Comparison of ENCODE assay signal across 1 cellular context in the genomic region with DNA sequence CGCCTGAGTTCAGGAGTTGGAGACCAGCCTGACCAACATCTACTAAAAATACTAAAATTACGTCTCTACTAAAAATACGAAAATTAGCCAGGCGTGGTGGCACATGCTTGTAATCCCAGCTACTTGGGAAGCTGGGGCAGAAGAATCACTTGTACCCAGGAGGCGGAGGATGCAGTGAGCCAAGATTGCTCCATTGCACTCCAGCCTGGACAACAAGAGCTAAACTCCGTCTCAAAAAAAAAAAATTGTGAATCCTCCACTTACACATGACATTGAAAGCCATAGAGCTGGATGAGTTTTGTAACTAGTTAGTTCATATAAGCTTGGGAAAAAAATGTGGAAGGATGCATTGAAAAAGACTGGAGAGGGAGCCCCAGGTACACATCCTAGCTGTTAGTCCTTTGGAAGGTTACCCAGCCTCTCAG.
TF ChIP-seq lines count a peak whose summit lies in the region.

No MANE protein-coding gene starts in this region.

TF ChIP-seq in K562, 482 proteins besides CTCF, POLR2A, EP300 and RAD21 (continues in another document):
- 0 out of 2 replicates have a peak, but pooled peaks have one; percentile 27 for TF ChIP-seq BCL6 (CRISPR knock-in tag; IDR thresholded peaks at IDR 0.05)
- no peak for TF ChIP-seq RB1 (IDR thresholded peaks at IDR 0.05; ENCODE audit: low read depth)
- peak; percentile 11 for TF ChIP-seq POLR2B (IDR thresholded peaks at IDR 0.05; ENCODE audit: low read depth, partially characterized antibody)
- TF ChIP-seq, protein P1, sequence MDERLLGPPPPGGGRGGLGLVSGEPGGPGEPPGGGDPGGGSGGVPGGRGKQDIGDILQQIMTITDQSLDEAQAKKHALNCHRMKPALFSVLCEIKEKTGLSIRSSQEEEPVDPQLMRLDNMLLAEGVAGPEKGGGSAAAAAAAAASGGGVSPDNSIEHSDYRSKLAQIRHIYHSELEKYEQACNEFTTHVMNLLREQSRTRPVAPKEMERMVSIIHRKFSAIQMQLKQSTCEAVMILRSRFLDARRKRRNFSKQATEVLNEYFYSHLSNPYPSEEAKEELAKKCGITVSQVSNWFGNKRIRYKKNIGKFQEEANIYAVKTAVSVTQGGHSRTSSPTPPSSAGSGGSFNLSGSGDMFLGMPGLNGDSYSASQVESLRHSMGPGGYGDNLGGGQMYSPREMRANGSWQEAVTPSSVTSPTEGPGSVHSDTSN (CRISPR knock-in tag; IDR thresholded peaks at IDR 0.05; ENCODE audit: low read depth): no peak
- TF ChIP-seq, protein P1 (tag; conservative IDR thresholded peaks at IDR 0.05; ENCODE audit: low read depth): no peak
- TF ChIP-seq ZNF644 (tag; IDR thresholded peaks at IDR 0.05; ENCODE audit: low read depth): no peak
- no peak for TF ChIP-seq KAT2B (IDR thresholded peaks at IDR 0.05; ENCODE audit: low read depth, low read length)
- TF ChIP-seq ZNF584 (CRISPR knock-in tag; IDR thresholded peaks at IDR 0.05; ENCODE audit: low read depth): 0 out of 2 replicates have a peak, but pooled peaks have one; percentile 73
- TF ChIP-seq SIN3A (IDR thresholded peaks at IDR 0.05; ENCODE audit: borderline replicate concordance in 2 of 2, control insufficient read depth in 1 of 2, low read depth in 2 of 2, low read length in 2 of 2): 0 out of 4 replicates have a peak, but pooled peaks of 1 of the 2 experiments have one; percentile 9
- TF ChIP-seq, protein P2, sequence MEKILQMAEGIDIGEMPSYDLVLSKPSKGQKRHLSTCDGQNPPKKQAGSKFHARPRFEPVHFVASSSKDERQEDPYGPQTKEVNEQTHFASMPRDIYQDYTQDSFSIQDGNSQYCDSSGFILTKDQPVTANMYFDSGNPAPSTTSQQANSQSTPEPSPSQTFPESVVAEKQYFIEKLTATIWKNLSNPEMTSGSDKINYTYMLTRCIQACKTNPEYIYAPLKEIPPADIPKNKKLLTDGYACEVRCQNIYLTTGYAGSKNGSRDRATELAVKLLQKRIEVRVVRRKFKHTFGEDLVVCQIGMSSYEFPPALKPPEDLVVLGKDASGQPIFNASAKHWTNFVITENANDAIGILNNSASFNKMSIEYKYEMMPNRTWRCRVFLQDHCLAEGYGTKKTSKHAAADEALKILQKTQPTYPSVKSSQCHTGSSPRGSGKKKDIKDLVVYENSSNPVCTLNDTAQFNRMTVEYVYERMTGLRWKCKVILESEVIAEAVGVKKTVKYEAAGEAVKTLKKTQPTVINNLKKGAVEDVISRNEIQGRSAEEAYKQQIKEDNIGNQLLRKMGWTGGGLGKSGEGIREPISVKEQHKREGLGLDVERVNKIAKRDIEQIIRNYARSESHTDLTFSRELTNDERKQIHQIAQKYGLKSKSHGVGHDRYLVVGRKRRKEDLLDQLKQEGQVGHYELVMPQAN (IDR thresholded peaks at IDR 0.05; ENCODE audit: borderline replicate concordance): 0 out of 2 replicates have a peak, but pooled peaks have one; percentile 44
- peak; percentile 57; the same call in 1 of the 2 replicates for TF ChIP-seq TAF7 (tag; IDR thresholded peaks at IDR 0.05)
- TF ChIP-seq TAL1 (IDR thresholded peaks at IDR 0.05): 0 out of 2 replicates have a peak, but pooled peaks have one; percentile 6
- no peak for TF ChIP-seq ZNF175 (CRISPR knock-in tag; IDR thresholded peaks at IDR 0.05; ENCODE audit: low read depth)
- TF ChIP-seq NFATC3 (IDR thresholded peaks at IDR 0.05): 0 out of 2 replicates have a peak, but pooled peaks have one; percentile 14
- TF ChIP-seq, protein P3, sequence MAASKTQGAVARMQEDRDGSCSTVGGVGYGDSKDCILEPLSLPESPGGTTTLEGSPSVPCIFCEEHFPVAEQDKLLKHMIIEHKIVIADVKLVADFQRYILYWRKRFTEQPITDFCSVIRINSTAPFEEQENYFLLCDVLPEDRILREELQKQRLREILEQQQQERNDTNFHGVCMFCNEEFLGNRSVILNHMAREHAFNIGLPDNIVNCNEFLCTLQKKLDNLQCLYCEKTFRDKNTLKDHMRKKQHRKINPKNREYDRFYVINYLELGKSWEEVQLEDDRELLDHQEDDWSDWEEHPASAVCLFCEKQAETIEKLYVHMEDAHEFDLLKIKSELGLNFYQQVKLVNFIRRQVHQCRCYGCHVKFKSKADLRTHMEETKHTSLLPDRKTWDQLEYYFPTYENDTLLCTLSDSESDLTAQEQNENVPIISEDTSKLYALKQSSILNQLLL (CRISPR knock-in tag; IDR thresholded peaks at IDR 0.05; ENCODE audit: borderline replicate concordance): no peak
- TF ChIP-seq, protein P4, sequence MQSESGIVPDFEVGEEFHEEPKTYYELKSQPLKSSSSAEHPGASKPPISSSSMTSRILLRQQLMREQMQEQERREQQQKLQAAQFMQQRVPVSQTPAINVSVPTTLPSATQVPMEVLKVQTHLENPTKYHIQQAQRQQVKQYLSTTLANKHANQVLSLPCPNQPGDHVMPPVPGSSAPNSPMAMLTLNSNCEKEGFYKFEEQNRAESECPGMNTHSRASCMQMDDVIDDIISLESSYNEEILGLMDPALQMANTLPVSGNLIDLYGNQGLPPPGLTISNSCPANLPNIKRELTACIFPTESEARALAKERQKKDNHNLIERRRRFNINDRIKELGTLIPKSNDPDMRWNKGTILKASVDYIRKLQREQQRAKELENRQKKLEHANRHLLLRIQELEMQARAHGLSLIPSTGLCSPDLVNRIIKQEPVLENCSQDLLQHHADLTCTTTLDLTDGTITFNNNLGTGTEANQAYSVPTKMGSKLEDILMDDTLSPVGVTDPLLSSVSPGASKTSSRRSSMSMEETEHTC (IDR thresholded peaks at IDR 0.05): no peak
- TF ChIP-seq HEY1 (CRISPR knock-in tag; IDR thresholded peaks at IDR 0.05; ENCODE audit: borderline replicate concordance): 0 out of 2 replicates have a peak, but pooled peaks have one; percentile 58
- no peak for TF ChIP-seq TBL1XR1 (IDR thresholded peaks at IDR 0.05; ENCODE audit: low read length in 2 of 2)
- TF ChIP-seq, protein P5, sequence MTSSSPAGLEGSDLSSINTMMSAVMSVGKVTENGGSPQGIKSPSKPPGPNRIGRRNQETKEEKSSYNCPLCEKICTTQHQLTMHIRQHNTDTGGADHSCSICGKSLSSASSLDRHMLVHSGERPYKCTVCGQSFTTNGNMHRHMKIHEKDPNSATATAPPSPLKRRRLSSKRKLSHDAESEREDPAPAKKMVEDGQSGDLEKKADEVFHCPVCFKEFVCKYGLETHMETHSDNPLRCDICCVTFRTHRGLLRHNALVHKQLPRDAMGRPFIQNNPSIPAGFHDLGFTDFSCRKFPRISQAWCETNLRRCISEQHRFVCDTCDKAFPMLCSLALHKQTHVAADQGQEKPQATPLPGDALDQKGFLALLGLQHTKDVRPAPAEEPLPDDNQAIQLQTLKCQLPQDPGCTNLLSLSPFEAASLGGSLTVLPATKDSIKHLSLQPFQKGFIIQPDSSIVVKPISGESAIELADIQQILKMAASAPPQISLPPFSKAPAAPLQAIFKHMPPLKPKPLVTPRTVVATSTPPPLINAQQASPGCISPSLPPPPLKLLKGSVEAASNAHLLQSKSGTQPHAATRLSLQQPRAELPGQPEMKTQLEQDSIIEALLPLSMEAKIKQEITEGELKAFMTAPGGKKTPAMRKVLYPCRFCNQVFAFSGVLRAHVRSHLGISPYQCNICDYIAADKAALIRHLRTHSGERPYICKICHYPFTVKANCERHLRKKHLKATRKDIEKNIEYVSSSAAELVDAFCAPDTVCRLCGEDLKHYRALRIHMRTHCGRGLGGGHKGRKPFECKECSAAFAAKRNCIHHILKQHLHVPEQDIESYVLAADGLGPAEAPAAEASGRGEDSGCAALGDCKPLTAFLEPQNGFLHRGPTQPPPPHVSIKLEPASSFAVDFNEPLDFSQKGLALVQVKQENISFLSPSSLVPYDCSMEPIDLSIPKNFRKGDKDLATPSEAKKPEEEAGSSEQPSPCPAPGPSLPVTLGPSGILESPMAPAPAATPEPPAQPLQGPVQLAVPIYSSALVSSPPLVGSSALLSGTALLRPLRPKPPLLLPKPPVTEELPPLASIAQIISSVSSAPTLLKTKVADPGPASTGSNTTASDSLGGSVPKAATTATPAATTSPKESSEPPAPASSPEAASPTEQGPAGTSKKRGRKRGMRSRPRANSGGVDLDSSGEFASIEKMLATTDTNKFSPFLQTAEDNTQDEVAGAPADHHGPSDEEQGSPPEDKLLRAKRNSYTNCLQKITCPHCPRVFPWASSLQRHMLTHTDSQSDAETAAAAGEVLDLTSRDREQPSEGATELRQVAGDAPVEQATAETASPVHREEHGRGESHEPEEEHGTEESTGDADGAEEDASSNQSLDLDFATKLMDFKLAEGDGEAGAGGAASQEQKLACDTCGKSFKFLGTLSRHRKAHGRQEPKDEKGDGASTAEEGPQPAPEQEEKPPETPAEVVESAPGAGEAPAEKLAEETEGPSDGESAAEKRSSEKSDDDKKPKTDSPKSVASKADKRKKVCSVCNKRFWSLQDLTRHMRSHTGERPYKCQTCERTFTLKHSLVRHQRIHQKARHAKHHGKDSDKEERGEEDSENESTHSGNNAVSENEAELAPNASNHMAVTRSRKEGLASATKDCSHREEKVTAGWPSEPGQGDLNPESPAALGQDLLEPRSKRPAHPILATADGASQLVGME (CRISPR knock-in tag; IDR thresholded peaks at IDR 0.05): no peak
- no peak for TF ChIP-seq STAG1 (CRISPR knock-in tag; IDR thresholded peaks at IDR 0.05; ENCODE audit: borderline replicate concordance)
- no peak for TF ChIP-seq MAFK (IDR thresholded peaks at IDR 0.05; ENCODE audit: low read length)
- TF ChIP-seq ARID1B (IDR thresholded peaks at IDR 0.05): no peak
- 0 out of 2 replicates have a peak, but pooled peaks have one; percentile 51 for TF ChIP-seq ZNF696 (CRISPR knock-in tag; conservative IDR thresholded peaks at IDR 0.05)
- TF ChIP-seq, protein P6, sequence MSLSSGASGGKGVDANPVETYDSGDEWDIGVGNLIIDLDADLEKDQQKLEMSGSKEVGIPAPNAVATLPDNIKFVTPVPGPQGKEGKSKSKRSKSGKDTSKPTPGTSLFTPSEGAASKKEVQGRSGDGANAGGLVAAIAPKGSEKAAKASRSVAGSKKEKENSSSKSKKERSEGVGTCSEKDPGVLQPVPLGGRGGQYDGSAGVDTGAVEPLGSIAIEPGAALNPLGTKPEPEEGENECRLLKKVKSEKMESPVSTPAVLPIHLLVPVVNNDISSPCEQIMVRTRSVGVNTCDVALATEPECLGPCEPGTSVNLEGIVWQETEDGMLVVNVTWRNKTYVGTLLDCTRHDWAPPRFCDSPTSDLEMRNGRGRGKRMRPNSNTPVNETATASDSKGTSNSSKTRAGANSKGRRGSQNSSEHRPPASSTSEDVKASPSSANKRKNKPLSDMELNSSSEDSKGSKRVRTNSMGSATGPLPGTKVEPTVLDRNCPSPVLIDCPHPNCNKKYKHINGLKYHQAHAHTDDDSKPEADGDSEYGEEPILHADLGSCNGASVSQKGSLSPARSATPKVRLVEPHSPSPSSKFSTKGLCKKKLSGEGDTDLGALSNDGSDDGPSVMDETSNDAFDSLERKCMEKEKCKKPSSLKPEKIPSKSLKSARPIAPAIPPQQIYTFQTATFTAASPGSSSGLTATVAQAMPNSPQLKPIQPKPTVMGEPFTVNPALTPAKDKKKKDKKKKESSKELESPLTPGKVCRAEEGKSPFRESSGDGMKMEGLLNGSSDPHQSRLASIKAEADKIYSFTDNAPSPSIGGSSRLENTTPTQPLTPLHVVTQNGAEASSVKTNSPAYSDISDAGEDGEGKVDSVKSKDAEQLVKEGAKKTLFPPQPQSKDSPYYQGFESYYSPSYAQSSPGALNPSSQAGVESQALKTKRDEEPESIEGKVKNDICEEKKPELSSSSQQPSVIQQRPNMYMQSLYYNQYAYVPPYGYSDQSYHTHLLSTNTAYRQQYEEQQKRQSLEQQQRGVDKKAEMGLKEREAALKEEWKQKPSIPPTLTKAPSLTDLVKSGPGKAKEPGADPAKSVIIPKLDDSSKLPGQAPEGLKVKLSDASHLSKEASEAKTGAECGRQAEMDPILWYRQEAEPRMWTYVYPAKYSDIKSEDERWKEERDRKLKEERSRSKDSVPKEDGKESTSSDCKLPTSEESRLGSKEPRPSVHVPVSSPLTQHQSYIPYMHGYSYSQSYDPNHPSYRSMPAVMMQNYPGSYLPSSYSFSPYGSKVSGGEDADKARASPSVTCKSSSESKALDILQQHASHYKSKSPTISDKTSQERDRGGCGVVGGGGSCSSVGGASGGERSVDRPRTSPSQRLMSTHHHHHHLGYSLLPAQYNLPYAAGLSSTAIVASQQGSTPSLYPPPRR (CRISPR knock-in tag; IDR thresholded peaks at IDR 0.05; ENCODE audit: borderline replicate concordance): 0 out of 2 replicates have a peak, but pooled peaks have one; percentile 23
- TF ChIP-seq, protein P7, sequence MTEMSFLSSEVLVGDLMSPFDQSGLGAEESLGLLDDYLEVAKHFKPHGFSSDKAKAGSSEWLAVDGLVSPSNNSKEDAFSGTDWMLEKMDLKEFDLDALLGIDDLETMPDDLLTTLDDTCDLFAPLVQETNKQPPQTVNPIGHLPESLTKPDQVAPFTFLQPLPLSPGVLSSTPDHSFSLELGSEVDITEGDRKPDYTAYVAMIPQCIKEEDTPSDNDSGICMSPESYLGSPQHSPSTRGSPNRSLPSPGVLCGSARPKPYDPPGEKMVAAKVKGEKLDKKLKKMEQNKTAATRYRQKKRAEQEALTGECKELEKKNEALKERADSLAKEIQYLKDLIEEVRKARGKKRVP (CRISPR knock-in tag; IDR thresholded peaks at IDR 0.05): 0 out of 2 replicates have a peak, but pooled peaks have one; percentile 6
- no peak for TF ChIP-seq HMG20A (CRISPR knock-in tag; conservative IDR thresholded peaks at IDR 0.05)
- TF ChIP-seq, protein P8, sequence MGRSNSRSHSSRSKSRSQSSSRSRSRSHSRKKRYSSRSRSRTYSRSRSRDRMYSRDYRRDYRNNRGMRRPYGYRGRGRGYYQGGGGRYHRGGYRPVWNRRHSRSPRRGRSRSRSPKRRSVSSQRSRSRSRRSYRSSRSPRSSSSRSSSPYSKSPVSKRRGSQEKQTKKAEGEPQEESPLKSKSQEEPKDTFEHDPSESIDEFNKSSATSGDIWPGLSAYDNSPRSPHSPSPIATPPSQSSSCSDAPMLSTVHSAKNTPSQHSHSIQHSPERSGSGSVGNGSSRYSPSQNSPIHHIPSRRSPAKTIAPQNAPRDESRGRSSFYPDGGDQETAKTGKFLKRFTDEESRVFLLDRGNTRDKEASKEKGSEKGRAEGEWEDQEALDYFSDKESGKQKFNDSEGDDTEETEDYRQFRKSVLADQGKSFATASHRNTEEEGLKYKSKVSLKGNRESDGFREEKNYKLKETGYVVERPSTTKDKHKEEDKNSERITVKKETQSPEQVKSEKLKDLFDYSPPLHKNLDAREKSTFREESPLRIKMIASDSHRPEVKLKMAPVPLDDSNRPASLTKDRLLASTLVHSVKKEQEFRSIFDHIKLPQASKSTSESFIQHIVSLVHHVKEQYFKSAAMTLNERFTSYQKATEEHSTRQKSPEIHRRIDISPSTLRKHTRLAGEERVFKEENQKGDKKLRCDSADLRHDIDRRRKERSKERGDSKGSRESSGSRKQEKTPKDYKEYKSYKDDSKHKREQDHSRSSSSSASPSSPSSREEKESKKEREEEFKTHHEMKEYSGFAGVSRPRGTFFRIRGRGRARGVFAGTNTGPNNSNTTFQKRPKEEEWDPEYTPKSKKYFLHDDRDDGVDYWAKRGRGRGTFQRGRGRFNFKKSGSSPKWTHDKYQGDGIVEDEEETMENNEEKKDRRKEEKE (IDR thresholded peaks at IDR 0.05; ENCODE audit: borderline replicate concordance in 1 of 2, control insufficient read depth in 1 of 2, low read depth in 2 of 2, low read length in 1 of 2): no peak
- TF ChIP-seq KDM5B (IDR thresholded peaks at IDR 0.05; ENCODE audit: insufficient replicate concordance, low read depth, low read length): no peak
- 0 out of 2 replicates have a peak, but pooled peaks have one; percentile 39 for TF ChIP-seq ZNF133 (CRISPR knock-in tag; IDR thresholded peaks at IDR 0.05)
- TF ChIP-seq BRD9 (IDR thresholded peaks at IDR 0.05; ENCODE audit: low read depth, partially characterized antibody): no peak
